19 cellular contexts compared by ENCODE assay signal in genomic region chr2:142870516-142870915, GRCh38. TPM values are rescaled to one million over a fixed set of nuclear protein-coding genes. Genes with fewer than 3 reads are reported as not detected.
A peak's percentile ranks its signal among the peaks of the same experiment; 100 is the strongest.
DNase-seq lines count a peak whose midpoint lies in the region; ATAC-seq, FAIRE-seq and TF ChIP-seq lines count a peak whose summit lies in the region.
"Had no signal": no experiment of that assay in that cellular context is flagged by ENCODE, and none has a peak within 500 bp of the region (broad histone marks: within the 10 kb centered on the region; RNA-seq: fewer than 3 reads in every experiment).

No MANE protein-coding gene starts in this region.

- peak overlapping the region; percentile 94 for H3K4me2 ChIP-seq in A549

- H3K4me3 ChIP-seq in A549 (no peak overlapping the region), fibroblast of mammary gland (ENCODE audit: control insufficient read depth, low read depth, low read length) (no peak overlapping the region)
- H3K4me3 ChIP-seq: left lung, spleen, upper lobe of right lung had no signal

- TF ChIP-seq EP300 in A549 (IDR thresholded peaks at IDR 0.05) = peak; percentile 67 to 75; a peak in 3 of 5 replicates

- in situ Hi-C loops in SK-MEL-5 (cut with HindIII; ENCODE audit: low pct_unique_long_range_greater_than_20kb, low sequenced_read_pairs) = no loop called here

- no peaks in the 10 kb centered on the region for H3K9me3 ChIP-seq in A549
- H3K9me3 ChIP-seq: left lung, spleen, upper lobe of right lung had no signal

- CTCF ChIA-PET in A549 (lab: Yijun Ruan, JAX) = interaction anchor here (3.2 kb wide), 1 partner anchor 188 kb away, joined by 16 read pairs; no protein-coding TSS in a partner anchor

- TF ChIP-seq POLR2A in A549 (IDR thresholded peaks at IDR 0.05; ENCODE audit: low read length) = no peak

- POLR2A ChIA-PET in A549 (lab: Yijun Ruan, JAX) = interaction anchor here (0.6 kb wide), 1 partner anchor 123 kb away, joined by 4 read pairs; no protein-coding TSS in a partner anchor

- WGBS in A549 (ENCODE audit: missing lambda C conversion rate) = 7% methylated on average over 2 of the region's 2 CpGs

- H3K4me1 ChIP-seq in A549 = peaks cover 91% of the 10 kb centered on the region

- H3K27ac ChIP-seq in A549 = peak overlapping the region; percentile 92 to 99
- H3K27ac ChIP-seq: left lung, upper lobe of right lung had no signal

- no peak for ATAC-seq in A549
- ATAC-seq: left lung, T-cell, upper lobe of right lung had no signal

- TF ChIP-seq CTCF in A549 (IDR thresholded peaks at IDR 0.05) = no peak
- TF ChIP-seq CTCF in fibroblast of mammary gland (conservative IDR thresholded peaks at IDR 0.05; ENCODE audit: control insufficient read depth, insufficient read depth, low read depth, low read length) = no peak

- no peak; a peak in 1 of 5 replicates for TF ChIP-seq RAD21 in A549 (conservative IDR thresholded peaks at IDR 0.05 in 1 of 2, IDR thresholded peaks at IDR 0.05 in 1 of 2)

- no peak for FAIRE-seq in A549 (lab: Jason Lieb, UNC)
- FAIRE-seq in GM18507 (lab: Jason Lieb, UNC) = peak; percentile 29
- FAIRE-seq: endothelial cell of umbilical vein had no signal

- DNase-seq in A549 (ENCODE audit: low read depth in 1 of 2, low spot score in 1 of 2) = peak in 1 of 2 experiments; percentile 89
- no peak for DNase-seq in GM18507 (ENCODE audit: extremely low spot score, insufficient read length, low read depth)
- peak; percentile 15 for DNase-seq in SK-MEL-5 (ENCODE audit: low read depth, low spot score)
- peak; percentile 26 for DNase-seq in fibroblast of mammary gland (ENCODE audit: low read depth)
- no peak for DNase-seq in DMS53 (lab: John Stamatoyannopoulos, UW)
- no peak for DNase-seq in NCI-H748 (lab: John Stamatoyannopoulos, UW; ENCODE audit: unreplicated experiment)
- DNase-seq in NCI-H1092 treated with DMSO at 0.1 percent for 48 hours (lab: John Stamatoyannopoulos, UW) = no peak
- no peak for DNase-seq in SKM-1 (lab: John Stamatoyannopoulos, UW; ENCODE audit: unreplicated experiment)
- DNase-seq: activated CD4-positive, alpha-beta T cell treated with anti-CD3 and anti-CD28 coated beads, Interleukin-2, amount 50 U/mL, for 4 hours; activated effector memory CD4-positive, alpha-beta T cell treated with anti-CD3 and anti-CD28 coated beads, Interleukin-2, amount 50 U/mL, for 16 hours; CD4-positive, CD25-positive, alpha-beta regulatory T cell; left lung; NCI-H345; NK-92 treated with Interleukin-12 subunit alpha and Interleukin-12 subunit beta, amount 100 ng/mL, for 24 hours; spleen; stimulated activated CD4-positive, alpha-beta T cell treated with anti-CD3 and anti-CD28 coated beads, Interleukin-4, amount 100 ng/mL, for 4 hours; T-cell; upper lobe of right lung had no signal

TF ChIP-seq in A549, 52 proteins besides CTCF, POLR2A, EP300 and RAD21 (continues in another document):
- TF ChIP-seq FOSB (CRISPR knock-in tag; IDR thresholded peaks at IDR 0.05) (no peak), PBX3 (IDR thresholded peaks at IDR 0.05) (no peak), NPAS2 (CRISPR knock-in tag; IDR thresholded peaks at IDR 0.05; ENCODE audit: borderline replicate concordance) (no peak), FOXS1 (CRISPR knock-in tag; IDR thresholded peaks at IDR 0.05) (no peak), RFX5 (IDR thresholded peaks at IDR 0.05) (no peak), HES2 (IDR thresholded peaks at IDR 0.05) (peak; percentile 84), USF2 (IDR thresholded peaks at IDR 0.05) (no peak), JUN (IDR thresholded peaks at IDR 0.05) (peak; percentile 47 to 80; a peak in 3 of 5 replicates), ELK1 (IDR thresholded peaks at IDR 0.05; ENCODE audit: low read depth, low read length) (no peak), ATOH8 (CRISPR knock-in tag; IDR thresholded peaks at IDR 0.05; ENCODE audit: low read depth) (peak; percentile 61), MAX (IDR thresholded peaks at IDR 0.05) (peak; percentile 43), CHD2 (IDR thresholded peaks at IDR 0.05; ENCODE audit: low read length, partially characterized antibody) (no peak), RARB (CRISPR knock-in tag; IDR thresholded peaks at IDR 0.05) (no peak; the same call in 1 of the 2 replicates), EHMT2 (IDR thresholded peaks at IDR 0.05; ENCODE audit: low read depth) (no peak), ZNF302 (CRISPR knock-in tag; IDR thresholded peaks at IDR 0.05) (no peak), BCL3 (IDR thresholded peaks at IDR 0.05) (peak; percentile 53; the same call in 1 of the 3 replicates), KDM5A (IDR thresholded peaks at IDR 0.05) (no peak), SREBF2 (IDR thresholded peaks at IDR 0.05) (no peak), CHD4 (IDR thresholded peaks at IDR 0.05; ENCODE audit: borderline replicate concordance) (no peak), HMGXB4 (CRISPR knock-in tag; IDR thresholded peaks at IDR 0.05; ENCODE audit: borderline replicate concordance) (peak; percentile 47; the same call in 1 of the 2 replicates)

RNA-seq across cellular contexts. Expression of gene KYNU, which starts 6.9 kb away (rescaled TPM):
- polyA plus RNA-seq in A549 (2011; rRNA removed) = 310 and 324 TPM in 2 replicates
- 61.8 and 66.4 TPM in 2 replicates for polyA plus RNA-seq in A549 (2012; cell fraction: cytosol; rRNA removed)
- 27.2 and 41.7 TPM in 2 replicates for polyA plus RNA-seq in A549 (2012; cell fraction: nucleus; rRNA removed)
- polyA plus RNA-seq in A549 (2017; fragmentation: RNase III; extraction: RNeasy Plus Mini Kit Qiagen cat#74134 plus additional on column Dnase treatment) = 242 to 304 TPM (median 302 TPM) in 3 replicates
- polyA minus RNA-seq in A549 (2011; rRNA and poly(A)+ RNA removed) = 117 and 131 TPM in 2 replicates
- total RNA-seq in SK-MEL-5 (2014; rRNA removed; shearing (Covaris generic)) = 142 and 165 TPM in 2 replicates
- polyA plus RNA-seq in SK-MEL-5 (2015; cell fraction: cytosol; rRNA removed) = 53.6 and 54.2 TPM in 2 replicates
- polyA plus RNA-seq in SK-MEL-5 (2015; cell fraction: nucleus; rRNA removed) = 53.9 and 63.5 TPM in 2 replicates
- total RNA-seq: CD4-positive, CD25-positive, alpha-beta regulatory T cell; endothelial cell of umbilical vein had no signal

Comparison
In these comparisons a context has a peak if more than half of its experiments do, and no peak if none do; other contexts are left out.
1. DNase-seq: peak in SK-MEL-5 (single experiment) and fibroblast of mammary gland (single experiment); none in GM18507 (single experiment), DMS53 (single experiment), NCI-H748 (single experiment), NCI-H1092 treated with DMSO at 0.1 percent for 48 hours (single experiment) and SKM-1 (single experiment).